30 cellular contexts compared by ENCODE assay signal in the genomic region with DNA sequence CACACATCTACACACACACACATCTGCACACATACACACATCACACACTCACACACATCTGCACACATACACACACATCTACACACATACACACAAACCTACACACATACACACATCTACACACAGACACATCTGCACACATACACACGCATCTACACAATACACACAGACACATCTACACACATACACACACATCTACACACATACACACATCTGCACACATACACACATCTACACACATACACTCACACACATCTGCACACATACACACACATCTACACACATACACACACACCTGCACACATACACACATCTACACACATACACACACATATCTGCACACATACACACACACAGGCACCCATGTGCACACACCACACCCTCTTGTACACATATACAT. TPM values are rescaled to one million over a fixed set of nuclear protein-coding genes. Genes with fewer than 3 reads are reported as not detected.
"Had no signal": no experiment of that assay in that cellular context is flagged by ENCODE, and none has a peak within 500 bp of the region (broad histone marks: within the 10 kb centered on the region; RNA-seq: fewer than 3 reads in every experiment).

No MANE protein-coding gene starts in this region.

- H3K27ac ChIP-seq: brain microvascular endothelial cell, SK-N-MC had no signal

- DNase-seq: activated B cell treated with CpG ODN at 0.5 μM for 24 hours; activated CD4-positive, alpha-beta T cell treated with anti-CD3 and anti-CD28 coated beads for 1 hour; activated CD4-positive, alpha-beta T cell treated with anti-CD3 and anti-CD28 coated beads, Interleukin-2, amount 10 ng/mL, durations not matched to agents 24 days and 14 days; activated CD4-positive, alpha-beta T cell treated with anti-CD3 and anti-CD28 coated beads, Interleukin-2, amount 50 U/mL, for 48 hours; activated CD8-positive, alpha-beta memory T cell treated with anti-CD3 and anti-CD28 coated beads, Interleukin-2, amount 10 ng/mL, durations not matched to agents 7 days and 5 days; activated gamma-delta T cell; activated naive CD4-positive, alpha-beta T cell treated with anti-CD3 and anti-CD28 coated beads for 36 hours; activated T-cell treated with anti-CD3 and anti-CD28 coated beads, Interleukin-2, amount 50 U/mL, for 4 hours; brain microvascular endothelial cell; cerebellar nuclear complex; NCI-H1092; NCI-H1417; NCI-H1694; NCI-H2029; NCI-H2107; NCI-H2171 treated with DMSO at 0.1 percent for 48 hours; NCI-H226; NCI-H69; NK-92 treated with Interleukin-12 subunit alpha and Interleukin-12 subunit beta, amount 100 ng/mL, for 24 hours; OCI-M1; RPMI8226; T-cell; T-helper 2 cell; T1000 had no signal

- H3K36me3 ChIP-seq: brain microvascular endothelial cell had no signal

- FAIRE-seq: TTC549 had no signal

- H3K4me3 ChIP-seq: SK-N-MC had no signal

- ATAC-seq: activated CD8-positive, alpha-beta memory T cell treated with anti-CD3 and anti-CD28 coated beads, Interleukin-2, amount 10 ng/mL, durations not matched to agents 7 days and 5 days; activated T-cell treated with anti-CD3 and anti-CD28 coated beads, Interleukin-2, amount 50 U/mL, for 4 hours; Right ventricle myocardium inferior; T-cell had no signal

- H3K27me3 ChIP-seq: brain microvascular endothelial cell had no signal

RNA-seq across cellular contexts. Expression of gene PRLH, which starts 0.4 kb away (rescaled TPM):
- total RNA-seq: activated B cell treated with CpG ODN at 0.5 μM for 24 hours; activated CD4-positive, alpha-beta T cell treated with anti-CD3 and anti-CD28 coated beads, Interleukin-2, amount 10 ng/mL, durations not matched to agents 24 days and 14 days; activated CD8-positive, alpha-beta memory T cell treated with anti-CD3 and anti-CD28 coated beads, Interleukin-2, amount 10 ng/mL, durations not matched to agents 7 days and 5 days; activated naive CD4-positive, alpha-beta T cell treated with anti-CD3 and anti-CD28 coated beads for 36 hours; activated T-cell treated with anti-CD3 and anti-CD28 coated beads, Interleukin-2, amount 50 U/mL, for 4 hours; cardiac septum; MCF 10A; NCI-H460; Right ventricle myocardium inferior; T-cell had no signal

RNA-seq across cellular contexts. Expression of gene RAB17, which starts 24.6 kb away (rescaled TPM):
- total RNA-seq: activated B cell treated with CpG ODN at 0.5 μM for 24 hours; activated CD8-positive, alpha-beta memory T cell treated with anti-CD3 and anti-CD28 coated beads, Interleukin-2, amount 10 ng/mL, durations not matched to agents 7 days and 5 days; activated naive CD4-positive, alpha-beta T cell treated with anti-CD3 and anti-CD28 coated beads for 36 hours had no signal
